ENCODE assay signal across 2 cellular contexts in the genomic region with DNA sequence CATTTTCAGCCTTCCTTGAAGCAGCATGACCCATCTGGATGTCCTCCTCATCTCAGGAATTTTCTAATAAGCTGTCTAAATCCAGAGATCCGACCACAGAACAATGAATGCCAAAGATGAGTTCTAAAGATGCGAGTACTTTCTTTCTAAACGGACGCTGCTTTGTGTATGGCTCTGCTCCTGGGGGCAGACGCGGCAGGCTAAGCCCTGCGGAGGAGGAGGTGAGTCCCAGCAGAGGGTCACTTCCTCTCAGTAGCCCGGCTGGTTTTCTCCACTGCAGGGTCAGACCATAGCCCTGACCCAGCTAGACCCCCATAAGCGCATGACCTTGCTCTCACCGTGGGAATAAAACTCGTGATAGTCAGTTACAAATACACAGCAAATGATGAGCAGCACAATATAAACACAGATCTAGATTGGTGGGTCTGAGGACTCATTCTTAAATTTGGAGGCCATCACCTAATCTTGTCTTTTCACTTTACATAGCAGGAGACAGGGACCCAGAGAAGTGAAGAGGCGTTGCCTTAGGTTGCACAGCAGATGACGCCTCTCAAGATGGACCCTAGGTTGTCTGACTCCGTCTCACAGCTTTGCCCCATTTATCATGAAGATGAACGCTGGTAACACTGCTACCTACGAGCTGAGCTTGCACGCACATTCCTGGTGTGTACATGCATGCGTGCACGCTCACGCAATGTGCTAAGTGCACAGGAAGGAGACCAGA.
TF ChIP-seq lines count a peak whose summit lies in the region.

No MANE protein-coding gene starts in this region.

TF ChIP-seq in SK-N-SH, 30 proteins besides CTCF, POLR2A, EP300 and RAD21 (continued from another document):
- TF ChIP-seq MEF2A (IDR thresholded peaks at IDR 0.05; ENCODE audit: borderline replicate concordance, low read depth) (no peak), SMC3 (IDR thresholded peaks at IDR 0.05; ENCODE audit: low read depth, low read length) (no peak), CHD2 (IDR thresholded peaks at IDR 0.05; ENCODE audit: low read length, partially characterized antibody) (no peak), NFIC (IDR thresholded peaks at IDR 0.05; ENCODE audit: borderline replicate concordance) (no peak), YY1 (IDR thresholded peaks at IDR 0.05; ENCODE audit: low read depth) (no peak), TCF12 (IDR thresholded peaks at IDR 0.05) (no peak), POLR2AphosphoS5 (IDR thresholded peaks at IDR 0.05; ENCODE audit: low read depth, low read length) (no peak), FOSL2 (IDR thresholded peaks at IDR 0.05; ENCODE audit: borderline replicate concordance, low read depth) (no peak), SIN3A (IDR thresholded peaks at IDR 0.05; ENCODE audit: borderline replicate concordance, low read depth, low read length) (no peak), GATA2 (CRISPR knock-in tag; IDR thresholded peaks at IDR 0.05) (no peak), TAF1 (IDR thresholded peaks at IDR 0.05; ENCODE audit: borderline replicate concordance, low read depth, low read length) (no peak), FOXM1 (IDR thresholded peaks at IDR 0.05; ENCODE audit: low read depth) (no peak), GABPA (IDR thresholded peaks at IDR 0.05; ENCODE audit: low read depth) (no peak)
- TF ChIP-seq, protein P1, sequence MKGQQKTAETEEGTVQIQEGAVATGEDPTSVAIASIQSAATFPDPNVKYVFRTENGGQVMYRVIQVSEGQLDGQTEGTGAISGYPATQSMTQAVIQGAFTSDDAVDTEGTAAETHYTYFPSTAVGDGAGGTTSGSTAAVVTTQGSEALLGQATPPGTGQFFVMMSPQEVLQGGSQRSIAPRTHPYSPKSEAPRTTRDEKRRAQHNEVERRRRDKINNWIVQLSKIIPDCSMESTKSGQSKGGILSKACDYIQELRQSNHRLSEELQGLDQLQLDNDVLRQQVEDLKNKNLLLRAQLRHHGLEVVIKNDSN (IDR thresholded peaks at IDR 0.05; ENCODE audit: borderline replicate concordance, low read depth) = no peak
- TF ChIP-seq, protein P2, sequence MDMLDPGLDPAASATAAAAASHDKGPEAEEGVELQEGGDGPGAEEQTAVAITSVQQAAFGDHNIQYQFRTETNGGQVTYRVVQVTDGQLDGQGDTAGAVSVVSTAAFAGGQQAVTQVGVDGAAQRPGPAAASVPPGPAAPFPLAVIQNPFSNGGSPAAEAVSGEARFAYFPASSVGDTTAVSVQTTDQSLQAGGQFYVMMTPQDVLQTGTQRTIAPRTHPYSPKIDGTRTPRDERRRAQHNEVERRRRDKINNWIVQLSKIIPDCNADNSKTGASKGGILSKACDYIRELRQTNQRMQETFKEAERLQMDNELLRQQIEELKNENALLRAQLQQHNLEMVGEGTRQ (IDR thresholded peaks at IDR 0.05; ENCODE audit: borderline replicate concordance, low read depth, low read length) = no peak
- TF ChIP-seq, protein P3, sequence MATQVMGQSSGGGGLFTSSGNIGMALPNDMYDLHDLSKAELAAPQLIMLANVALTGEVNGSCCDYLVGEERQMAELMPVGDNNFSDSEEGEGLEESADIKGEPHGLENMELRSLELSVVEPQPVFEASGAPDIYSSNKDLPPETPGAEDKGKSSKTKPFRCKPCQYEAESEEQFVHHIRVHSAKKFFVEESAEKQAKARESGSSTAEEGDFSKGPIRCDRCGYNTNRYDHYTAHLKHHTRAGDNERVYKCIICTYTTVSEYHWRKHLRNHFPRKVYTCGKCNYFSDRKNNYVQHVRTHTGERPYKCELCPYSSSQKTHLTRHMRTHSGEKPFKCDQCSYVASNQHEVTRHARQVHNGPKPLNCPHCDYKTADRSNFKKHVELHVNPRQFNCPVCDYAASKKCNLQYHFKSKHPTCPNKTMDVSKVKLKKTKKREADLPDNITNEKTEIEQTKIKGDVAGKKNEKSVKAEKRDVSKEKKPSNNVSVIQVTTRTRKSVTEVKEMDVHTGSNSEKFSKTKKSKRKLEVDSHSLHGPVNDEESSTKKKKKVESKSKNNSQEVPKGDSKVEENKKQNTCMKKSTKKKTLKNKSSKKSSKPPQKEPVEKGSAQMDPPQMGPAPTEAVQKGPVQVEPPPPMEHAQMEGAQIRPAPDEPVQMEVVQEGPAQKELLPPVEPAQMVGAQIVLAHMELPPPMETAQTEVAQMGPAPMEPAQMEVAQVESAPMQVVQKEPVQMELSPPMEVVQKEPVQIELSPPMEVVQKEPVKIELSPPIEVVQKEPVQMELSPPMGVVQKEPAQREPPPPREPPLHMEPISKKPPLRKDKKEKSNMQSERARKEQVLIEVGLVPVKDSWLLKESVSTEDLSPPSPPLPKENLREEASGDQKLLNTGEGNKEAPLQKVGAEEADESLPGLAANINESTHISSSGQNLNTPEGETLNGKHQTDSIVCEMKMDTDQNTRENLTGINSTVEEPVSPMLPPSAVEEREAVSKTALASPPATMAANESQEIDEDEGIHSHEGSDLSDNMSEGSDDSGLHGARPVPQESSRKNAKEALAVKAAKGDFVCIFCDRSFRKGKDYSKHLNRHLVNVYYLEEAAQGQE (IDR thresholded peaks at IDR 0.05; ENCODE audit: low read depth, low read length) = no peak

TF ChIP-seq in SK-N-SH treated with all-trans-retinoic acid at 6 μM for 48 hours, 23 proteins besides CTCF, POLR2A, EP300 and RAD21 (continued from another document):
- TF ChIP-seq PATZ1 (CRISPR knock-in tag; IDR thresholded peaks at IDR 0.05; ENCODE audit: borderline replicate concordance) = no peak
- TF ChIP-seq OSR1 (CRISPR knock-in tag; IDR thresholded peaks at IDR 0.05) = no peak
- no peak for TF ChIP-seq ZNF565 (CRISPR knock-in tag; conservative IDR thresholded peaks at IDR 0.05; ENCODE audit: low read depth)
- TF ChIP-seq CREB5 (CRISPR knock-in tag; IDR thresholded peaks at IDR 0.05; ENCODE audit: low read depth) = no peak
- no peak for TF ChIP-seq ISL1 (CRISPR knock-in tag; IDR thresholded peaks at IDR 0.05)
- TF ChIP-seq ZNF8 (CRISPR knock-in tag; IDR thresholded peaks at IDR 0.05) = no peak
- no peak for TF ChIP-seq ZNF70 (CRISPR knock-in tag; IDR thresholded peaks at IDR 0.05)
- TF ChIP-seq CSDC2 (CRISPR knock-in tag; IDR thresholded peaks at IDR 0.05) = no peak
- no peak for TF ChIP-seq TSHZ2 (CRISPR knock-in tag; IDR thresholded peaks at IDR 0.05)
- no peak for TF ChIP-seq TCF4 (CRISPR knock-in tag; IDR thresholded peaks at IDR 0.05; ENCODE audit: borderline replicate concordance)
- TF ChIP-seq, protein P4, sequence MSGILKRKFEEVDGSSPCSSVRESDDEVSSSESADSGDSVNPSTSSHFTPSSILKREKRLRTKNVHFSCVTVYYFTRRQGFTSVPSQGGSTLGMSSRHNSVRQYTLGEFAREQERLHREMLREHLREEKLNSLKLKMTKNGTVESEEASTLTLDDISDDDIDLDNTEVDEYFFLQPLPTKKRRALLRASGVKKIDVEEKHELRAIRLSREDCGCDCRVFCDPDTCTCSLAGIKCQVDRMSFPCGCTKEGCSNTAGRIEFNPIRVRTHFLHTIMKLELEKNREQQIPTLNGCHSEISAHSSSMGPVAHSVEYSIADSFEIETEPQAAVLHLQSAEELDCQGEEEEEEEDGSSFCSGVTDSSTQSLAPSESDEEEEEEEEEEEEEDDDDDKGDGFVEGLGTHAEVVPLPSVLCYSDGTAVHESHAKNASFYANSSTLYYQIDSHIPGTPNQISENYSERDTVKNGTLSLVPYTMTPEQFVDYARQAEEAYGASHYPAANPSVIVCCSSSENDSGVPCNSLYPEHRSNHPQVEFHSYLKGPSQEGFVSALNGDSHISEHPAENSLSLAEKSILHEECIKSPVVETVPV (CRISPR knock-in tag; IDR thresholded peaks at IDR 0.05) = no peak
